ENCODE assay signal across 1 cellular context in genomic region chr21:26227146-26227545, GRCh38.
TF ChIP-seq lines count a peak whose summit lies in the region.

No MANE protein-coding gene starts in this region.

TF ChIP-seq in WTC11, 78 proteins besides CTCF, POLR2A, EP300 and RAD21 (continued from another document):
- TF ChIP-seq IRF1 (CRISPR knock-in tag; IDR thresholded peaks at IDR 0.05) (no peak), TP53 (CRISPR knock-in tag; IDR thresholded peaks at IDR 0.05) (no peak), ZNF423 (CRISPR knock-in tag; IDR thresholded peaks at IDR 0.05) (no peak), EMX1 (CRISPR knock-in tag; IDR thresholded peaks at IDR 0.05) (no peak), ESRRA (CRISPR knock-in tag; IDR thresholded peaks at IDR 0.05; ENCODE audit: borderline replicate concordance) (no peak), ELF4 (CRISPR knock-in tag; IDR thresholded peaks at IDR 0.05; ENCODE audit: low read depth) (no peak), ZNF416 (CRISPR knock-in tag; IDR thresholded peaks at IDR 0.05) (no peak), CDX4 (CRISPR knock-in tag; IDR thresholded peaks at IDR 0.05; ENCODE audit: borderline replicate concordance) (no peak), MYBL2 (CRISPR knock-in tag; IDR thresholded peaks at IDR 0.05) (no peak), ZNF671 (CRISPR knock-in tag; IDR thresholded peaks at IDR 0.05) (no peak), ZMAT4 (CRISPR knock-in tag; IDR thresholded peaks at IDR 0.05) (no peak), ZNF281 (CRISPR knock-in tag; IDR thresholded peaks at IDR 0.05) (no peak)
